Comparison of ENCODE assay signal across 2 cellular contexts in the genomic region with DNA sequence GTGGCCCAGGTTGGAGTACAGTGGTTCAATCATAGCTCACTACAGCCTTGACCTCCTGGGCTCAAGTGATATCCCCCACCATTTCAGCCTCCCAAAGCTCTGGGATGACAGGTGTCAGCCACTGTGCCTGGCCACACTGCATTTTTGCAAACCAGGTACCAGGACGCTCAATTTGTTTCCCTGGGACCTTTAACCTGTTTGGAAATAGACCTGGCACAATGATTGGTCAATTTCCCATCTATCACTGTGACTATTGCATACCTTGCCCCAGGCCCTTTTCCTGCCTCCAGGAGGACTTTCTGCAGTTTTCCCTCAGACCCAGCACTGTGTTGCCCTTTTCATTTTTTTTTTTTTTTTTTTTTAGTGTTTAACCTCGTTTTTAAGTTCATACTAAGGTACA.
TF ChIP-seq lines count a peak whose summit lies in the region.

No MANE protein-coding gene starts in this region.

TF ChIP-seq in HCT116, 20 proteins besides CTCF, POLR2A, EP300 and RAD21:
- TF ChIP-seq FOSL1 (IDR thresholded peaks at IDR 0.05; ENCODE audit: low read depth) (no peak), YY1 (IDR thresholded peaks at IDR 0.05; ENCODE audit: extremely low read depth, insufficient replicate concordance, low read depth, low read length) (no peak), ELF1 (IDR thresholded peaks at IDR 0.05; ENCODE audit: borderline replicate concordance, low read depth) (no peak), SIN3A (IDR thresholded peaks at IDR 0.05; ENCODE audit: low read depth) (no peak), ZNF274 (IDR thresholded peaks at IDR 0.05; ENCODE audit: low read depth, low read length) (no peak), SRF (IDR thresholded peaks at IDR 0.05; ENCODE audit: low read depth) (no peak), JUND (IDR thresholded peaks at IDR 0.05) (no peak), CBX3 (IDR thresholded peaks at IDR 0.05; ENCODE audit: low read depth) (no peak), CEBPB (IDR thresholded peaks at IDR 0.05; ENCODE audit: low read depth) (no peak), TCF7L2 (IDR thresholded peaks at IDR 0.05; ENCODE audit: borderline replicate concordance, extremely low read depth, insufficient read depth, insufficient read length) (no peak), POLR2AphosphoS5 (IDR thresholded peaks at IDR 0.05; ENCODE audit: low read depth, low read length) (no peak), ZFX (IDR thresholded peaks at IDR 0.05) (no peak), SP1 (IDR thresholded peaks at IDR 0.05; ENCODE audit: low read depth) (no peak), EZH2 (IDR thresholded peaks at IDR 0.05) (no peak), EZH2phosphoT487 (IDR thresholded peaks at IDR 0.05; ENCODE audit: borderline replicate concordance) (no peak)
- TF ChIP-seq, protein P1, sequence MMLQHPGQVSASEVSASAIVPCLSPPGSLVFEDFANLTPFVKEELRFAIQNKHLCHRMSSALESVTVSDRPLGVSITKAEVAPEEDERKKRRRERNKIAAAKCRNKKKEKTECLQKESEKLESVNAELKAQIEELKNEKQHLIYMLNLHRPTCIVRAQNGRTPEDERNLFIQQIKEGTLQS (IDR thresholded peaks at IDR 0.05): no peak
- TF ChIP-seq, protein P2, sequence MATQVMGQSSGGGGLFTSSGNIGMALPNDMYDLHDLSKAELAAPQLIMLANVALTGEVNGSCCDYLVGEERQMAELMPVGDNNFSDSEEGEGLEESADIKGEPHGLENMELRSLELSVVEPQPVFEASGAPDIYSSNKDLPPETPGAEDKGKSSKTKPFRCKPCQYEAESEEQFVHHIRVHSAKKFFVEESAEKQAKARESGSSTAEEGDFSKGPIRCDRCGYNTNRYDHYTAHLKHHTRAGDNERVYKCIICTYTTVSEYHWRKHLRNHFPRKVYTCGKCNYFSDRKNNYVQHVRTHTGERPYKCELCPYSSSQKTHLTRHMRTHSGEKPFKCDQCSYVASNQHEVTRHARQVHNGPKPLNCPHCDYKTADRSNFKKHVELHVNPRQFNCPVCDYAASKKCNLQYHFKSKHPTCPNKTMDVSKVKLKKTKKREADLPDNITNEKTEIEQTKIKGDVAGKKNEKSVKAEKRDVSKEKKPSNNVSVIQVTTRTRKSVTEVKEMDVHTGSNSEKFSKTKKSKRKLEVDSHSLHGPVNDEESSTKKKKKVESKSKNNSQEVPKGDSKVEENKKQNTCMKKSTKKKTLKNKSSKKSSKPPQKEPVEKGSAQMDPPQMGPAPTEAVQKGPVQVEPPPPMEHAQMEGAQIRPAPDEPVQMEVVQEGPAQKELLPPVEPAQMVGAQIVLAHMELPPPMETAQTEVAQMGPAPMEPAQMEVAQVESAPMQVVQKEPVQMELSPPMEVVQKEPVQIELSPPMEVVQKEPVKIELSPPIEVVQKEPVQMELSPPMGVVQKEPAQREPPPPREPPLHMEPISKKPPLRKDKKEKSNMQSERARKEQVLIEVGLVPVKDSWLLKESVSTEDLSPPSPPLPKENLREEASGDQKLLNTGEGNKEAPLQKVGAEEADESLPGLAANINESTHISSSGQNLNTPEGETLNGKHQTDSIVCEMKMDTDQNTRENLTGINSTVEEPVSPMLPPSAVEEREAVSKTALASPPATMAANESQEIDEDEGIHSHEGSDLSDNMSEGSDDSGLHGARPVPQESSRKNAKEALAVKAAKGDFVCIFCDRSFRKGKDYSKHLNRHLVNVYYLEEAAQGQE (IDR thresholded peaks at IDR 0.05; ENCODE audit: low read depth): no peak
- TF ChIP-seq, protein P3, sequence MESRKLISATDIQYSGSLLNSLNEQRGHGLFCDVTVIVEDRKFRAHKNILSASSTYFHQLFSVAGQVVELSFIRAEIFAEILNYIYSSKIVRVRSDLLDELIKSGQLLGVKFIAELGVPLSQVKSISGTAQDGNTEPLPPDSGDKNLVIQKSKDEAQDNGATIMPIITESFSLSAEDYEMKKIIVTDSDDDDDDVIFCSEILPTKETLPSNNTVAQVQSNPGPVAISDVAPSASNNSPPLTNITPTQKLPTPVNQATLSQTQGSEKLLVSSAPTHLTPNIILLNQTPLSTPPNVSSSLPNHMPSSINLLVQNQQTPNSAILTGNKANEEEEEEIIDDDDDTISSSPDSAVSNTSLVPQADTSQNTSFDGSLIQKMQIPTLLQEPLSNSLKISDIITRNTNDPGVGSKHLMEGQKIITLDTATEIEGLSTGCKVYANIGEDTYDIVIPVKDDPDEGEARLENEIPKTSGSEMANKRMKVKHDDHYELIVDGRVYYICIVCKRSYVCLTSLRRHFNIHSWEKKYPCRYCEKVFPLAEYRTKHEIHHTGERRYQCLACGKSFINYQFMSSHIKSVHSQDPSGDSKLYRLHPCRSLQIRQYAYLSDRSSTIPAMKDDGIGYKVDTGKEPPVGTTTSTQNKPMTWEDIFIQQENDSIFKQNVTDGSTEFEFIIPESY (IDR thresholded peaks at IDR 0.05; ENCODE audit: extremely low read depth, insufficient replicate concordance, low read length): no peak

TF ChIP-seq in HepG2, 621 proteins besides CTCF, POLR2A, EP300 and RAD21:
- TF ChIP-seq NR2C2 (CRISPR knock-in tag; IDR thresholded peaks at IDR 0.05; ENCODE audit: borderline replicate concordance) (peak; percentile 51; the same call in 1 of the 2 replicates), SP5 (CRISPR knock-in tag; IDR thresholded peaks at IDR 0.05; ENCODE audit: borderline replicate concordance, low read depth) (no peak), PRPF4 (IDR thresholded peaks at IDR 0.05; ENCODE audit: low read depth, low read length, poor library complexity, severe bottlenecking) (no peak), ARNT (IDR thresholded peaks at IDR 0.05) (no peak), NR2F1 (CRISPR knock-in tag; IDR thresholded peaks at IDR 0.05) (peak; percentile 3 to 47; a peak in 2 of 4 replicates), SOX5 (CRISPR knock-in tag; IDR thresholded peaks at IDR 0.05; ENCODE audit: borderline replicate concordance) (peak; percentile 1; the same call in 1 of the 2 replicates), ZNF441 (CRISPR knock-in tag; IDR thresholded peaks at IDR 0.05; ENCODE audit: borderline replicate concordance) (0 out of 2 replicates have a peak, but pooled peaks have one; percentile 22), NR2F6 (IDR thresholded peaks at IDR 0.05) (no peak), NR2F6 (CRISPR knock-in tag; IDR thresholded peaks at IDR 0.05) (peak; percentile 57; the same call in 1 of the 2 replicates), CEBPB (IDR thresholded peaks at IDR 0.05; ENCODE audit: borderline replicate concordance, low read depth, low read length) (peak; percentile 71), ZMYM3 (CRISPR knock-in tag; IDR thresholded peaks at IDR 0.05) (0 out of 2 replicates have a peak, but pooled peaks have one; percentile 57), HNF4A (CRISPR knock-in tag; IDR thresholded peaks at IDR 0.05) (peak; percentile 37; the same call in 1 of the 2 replicates), CHD4 (IDR thresholded peaks at IDR 0.05; ENCODE audit: borderline replicate concordance, low read length) (no peak), SNRNP70 (IDR thresholded peaks at IDR 0.05; ENCODE audit: low read depth, low read length) (no peak), NFYB (CRISPR knock-in tag; IDR thresholded peaks at IDR 0.05) (peak; percentile 40), NFYC (CRISPR knock-in tag; IDR thresholded peaks at IDR 0.05) (peak; percentile 47), ADNP (CRISPR knock-in tag; IDR thresholded peaks at IDR 0.05) (0 out of 2 replicates have a peak, but pooled peaks have one; percentile 9), HNF4G (IDR thresholded peaks at IDR 0.05; ENCODE audit: borderline replicate concordance, low read depth, low read length) (peak; percentile 43; the same call in 1 of the 2 replicates), HNF4G (CRISPR knock-in tag; IDR thresholded peaks at IDR 0.05; ENCODE audit: borderline replicate concordance, low read depth) (no peak)
- TF ChIP-seq, protein P4, sequence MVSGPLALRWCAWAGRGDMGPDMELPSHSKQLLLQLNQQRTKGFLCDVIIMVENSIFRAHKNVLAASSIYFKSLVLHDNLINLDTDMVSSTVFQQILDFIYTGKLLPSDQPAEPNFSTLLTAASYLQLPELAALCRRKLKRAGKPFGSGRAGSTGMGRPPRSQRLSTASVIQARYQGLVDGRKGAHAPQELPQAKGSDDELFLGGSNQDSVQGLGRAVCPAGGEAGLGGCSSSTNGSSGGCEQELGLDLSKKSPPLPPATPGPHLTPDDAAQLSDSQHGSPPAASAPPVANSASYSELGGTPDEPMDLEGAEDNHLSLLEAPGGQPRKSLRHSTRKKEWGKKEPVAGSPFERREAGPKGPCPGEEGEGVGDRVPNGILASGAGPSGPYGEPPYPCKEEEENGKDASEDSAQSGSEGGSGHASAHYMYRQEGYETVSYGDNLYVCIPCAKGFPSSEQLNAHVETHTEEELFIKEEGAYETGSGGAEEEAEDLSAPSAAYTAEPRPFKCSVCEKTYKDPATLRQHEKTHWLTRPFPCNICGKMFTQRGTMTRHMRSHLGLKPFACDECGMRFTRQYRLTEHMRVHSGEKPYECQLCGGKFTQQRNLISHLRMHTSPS (CRISPR knock-in tag; IDR thresholded peaks at IDR 0.05; ENCODE audit: low read depth): 0 out of 2 replicates have a peak, but pooled peaks have one; percentile 17
- TF ChIP-seq, protein P5, sequence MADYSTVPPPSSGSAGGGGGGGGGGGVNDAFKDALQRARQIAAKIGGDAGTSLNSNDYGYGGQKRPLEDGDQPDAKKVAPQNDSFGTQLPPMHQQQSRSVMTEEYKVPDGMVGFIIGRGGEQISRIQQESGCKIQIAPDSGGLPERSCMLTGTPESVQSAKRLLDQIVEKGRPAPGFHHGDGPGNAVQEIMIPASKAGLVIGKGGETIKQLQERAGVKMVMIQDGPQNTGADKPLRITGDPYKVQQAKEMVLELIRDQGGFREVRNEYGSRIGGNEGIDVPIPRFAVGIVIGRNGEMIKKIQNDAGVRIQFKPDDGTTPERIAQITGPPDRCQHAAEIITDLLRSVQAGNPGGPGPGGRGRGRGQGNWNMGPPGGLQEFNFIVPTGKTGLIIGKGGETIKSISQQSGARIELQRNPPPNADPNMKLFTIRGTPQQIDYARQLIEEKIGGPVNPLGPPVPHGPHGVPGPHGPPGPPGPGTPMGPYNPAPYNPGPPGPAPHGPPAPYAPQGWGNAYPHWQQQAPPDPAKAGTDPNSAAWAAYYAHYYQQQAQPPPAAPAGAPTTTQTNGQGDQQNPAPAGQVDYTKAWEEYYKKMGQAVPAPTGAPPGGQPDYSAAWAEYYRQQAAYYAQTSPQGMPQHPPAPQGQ (CRISPR knock-in tag; IDR thresholded peaks at IDR 0.05; ENCODE audit: borderline replicate concordance): no peak
